ENCODE assay signal across 8 cellular contexts in genomic region chr13:65966991-65967451, GRCh38.
DNase-seq lines count a peak whose midpoint lies in the region; ATAC-seq and TF ChIP-seq lines count a peak whose summit lies in the region.

No MANE protein-coding gene starts in this region.

- intact Hi-C loops in left lung (cut with DNase I), result no loop called here
- intact Hi-C loops in transverse colon (cut with DNase I; ENCODE audit: low total_unique reads), result no loop called here

- no CpG with 5 or more reads among the region's 3 CpGs for WGBS in neuronal stem cell (ENCODE audit: extremely low coverage in 2 of 2, insufficient read length in 2 of 2, insufficient replicate concordance in 1 of 2), 2 donors
- WGBS in transverse colon (ENCODE audit: low coverage in 1 of 2), 2 donors, result 50 to 69% methylated on average over 3 of the region's 3 CpGs

- no peak overlapping the region for H2BK5ac ChIP-seq in neuronal stem cell (ENCODE audit: low read length)

- no peak overlapping the region for H3K14ac ChIP-seq in neuronal stem cell (ENCODE audit: low read length)

- H3K4me3 ChIP-seq in NB4 (ENCODE audit: low read depth, low read length) (no peak overlapping the region), brain microvascular endothelial cell (ENCODE audit: low read depth, low read length) (no peak overlapping the region), neuronal stem cell (ENCODE audit: low read length in 2 of 2) (no peak overlapping the region), left lung (no peak overlapping the region), transverse colon (no peak overlapping the region)

- H3K4me2 ChIP-seq in neuronal stem cell (ENCODE audit: insufficient read depth, low read length, poor library complexity, severe bottlenecking), result no peak overlapping the region

- peaks cover 0 to 2% of the 10 kb centered on the region in 2 donors for H3K9me3 ChIP-seq in neuronal stem cell (replicated peaks in 1 of 2; ENCODE audit: control insufficient read depth in 2 of 2, insufficient read depth in 1 of 2, low read depth in 1 of 2, low read length in 2 of 2)
- H3K9me3 ChIP-seq in left lung, result no peaks in the 10 kb centered on the region
- H3K9me3 ChIP-seq in transverse colon, result no peaks in the 10 kb centered on the region

- no peak overlapping the region for H2BK12ac ChIP-seq in neuronal stem cell (ENCODE audit: low read length)

- peak overlapping the region; percentile 51 for H2AFZ ChIP-seq in neuronal stem cell (ENCODE audit: low read length)

- no peak overlapping the region for H3K18ac ChIP-seq in neuronal stem cell (ENCODE audit: low read length)

- no peak overlapping the region for H3K9ac ChIP-seq in neuronal stem cell (ENCODE audit: low read depth, low read length, poor library complexity)

- H4K91ac ChIP-seq in neuronal stem cell (ENCODE audit: low read depth, low read length, poor library complexity), result no peak overlapping the region

- no peak overlapping the region for H4K8ac ChIP-seq in neuronal stem cell (ENCODE audit: low read depth, low read length)

- H3K36me3 Mint-ChIP-seq in activated T-cell treated with anti-CD3 and anti-CD28 coated beads, Interleukin-2, amount 50 U/mL, for 4 hours (ENCODE audit: insufficient read depth), result no peaks in the 10 kb centered on the region

- no peak overlapping the region for H3K23ac ChIP-seq in neuronal stem cell (ENCODE audit: low read depth, low read length, poor library complexity)

- H3K4me1 ChIP-seq in neuronal stem cell (ENCODE audit: control insufficient read depth in 2 of 2, insufficient read depth in 1 of 2, low read depth in 1 of 2, low read length in 2 of 2) (peaks cover 0 to 4% of the 10 kb centered on the region in 2 donors), left lung (no peaks in the 10 kb centered on the region), transverse colon (no peaks in the 10 kb centered on the region)

- no peaks in the 10 kb centered on the region for H3K27me3 ChIP-seq in brain microvascular endothelial cell (replicated peaks)
- H3K27me3 ChIP-seq in neuronal stem cell (ENCODE audit: control insufficient read depth in 3 of 3, insufficient read depth in 3 of 3, low read depth in 1 of 3, low read length in 3 of 3), result no peaks in the 10 kb centered on the region
- H3K27me3 ChIP-seq in left lung, result no peaks in the 10 kb centered on the region
- no peaks in the 10 kb centered on the region for H3K27me3 ChIP-seq in transverse colon

- no peaks in the 10 kb centered on the region for H3K4me1 Mint-ChIP-seq in activated T-cell treated with anti-CD3 and anti-CD28 coated beads, Interleukin-2, amount 50 U/mL, for 4 hours (ENCODE audit: low read depth)

- ATAC-seq in GM18858 (IDR thresholded peaks at IDR 0.05; ENCODE audit: unreplicated experiment) (peak; percentile 53), left lung (no peak)
- no peak for ATAC-seq in activated T-cell treated with anti-CD3 and anti-CD28 coated beads, Interleukin-2, amount 50 U/mL, for 4 hours

- TF ChIP-seq EP300 in transverse colon (IDR thresholded peaks at IDR 0.05; ENCODE audit: low read depth), result no peak

- no peak overlapping the region for H2BK15ac ChIP-seq in neuronal stem cell (ENCODE audit: low read length)

- H3K27me3 Mint-ChIP-seq in activated T-cell treated with anti-CD3 and anti-CD28 coated beads, Interleukin-2, amount 50 U/mL, for 4 hours (ENCODE audit: low read depth), result no peaks in the 10 kb centered on the region

- no peaks in the 10 kb centered on the region for H3K79me1 ChIP-seq in neuronal stem cell (ENCODE audit: low read depth, low read length)

- peak; percentile 33 for TF ChIP-seq CTCF in NB4 (IDR thresholded peaks at IDR 0.05; ENCODE audit: low read depth, low read length)
- peak; percentile 59 for TF ChIP-seq CTCF in brain microvascular endothelial cell (IDR thresholded peaks at IDR 0.05; ENCODE audit: low read depth, low read length, missing control alignments)
- no peak for TF ChIP-seq CTCF in left lung (IDR thresholded peaks at IDR 0.05)
- TF ChIP-seq CTCF in transverse colon (IDR thresholded peaks at IDR 0.05), result no peak

- no peak overlapping the region for H2AK5ac ChIP-seq in neuronal stem cell (ENCODE audit: low read depth, low read length)

- peaks cover 9% of the 10 kb centered on the region for H3K9me3 Mint-ChIP-seq in activated T-cell treated with anti-CD3 and anti-CD28 coated beads, Interleukin-2, amount 50 U/mL, for 4 hours

- no peak overlapping the region for H3K4me3 Mint-ChIP-seq in activated T-cell treated with anti-CD3 and anti-CD28 coated beads, Interleukin-2, amount 50 U/mL, for 4 hours

- DNase-seq in NB4 (ENCODE audit: low read depth) (peak; percentile 65), brain microvascular endothelial cell (peak; percentile 55), neuronal stem cell (ENCODE audit: low spot score) (no peak), left lung (no peak), NCI-H446 (lab: John Stamatoyannopoulos, UW) (no peak), transverse colon (no peak)
- no peak for DNase-seq in activated T-cell treated with anti-CD3 and anti-CD28 coated beads, Interleukin-2, amount 50 U/mL, for 4 hours

- in situ Hi-C loops in brain microvascular endothelial cell (cut with HindIII; ENCODE audit: low pct_ligation_motif_present, low sequenced_read_pairs), result no loop called here
- in situ Hi-C loops in transverse colon (cut with MboI; ENCODE audit: low pct_ligation_motif_present in 1 of 4, low pct_unique_long_range_greater_than_20kb in 1 of 4, low sequenced_read_pairs in 3 of 4), result no loop called here

- H3K36me3 ChIP-seq in brain microvascular endothelial cell (replicated peaks) (no peaks in the 10 kb centered on the region), neuronal stem cell (replicated peaks in 1 of 2; ENCODE audit: control insufficient read depth in 2 of 2, insufficient read depth in 2 of 2, low read length in 2 of 2) (no peaks in the 10 kb centered on the region), left lung (no peaks in the 10 kb centered on the region), transverse colon (no peaks in the 10 kb centered on the region)

- TF ChIP-seq POLR2A in NB4 (IDR thresholded peaks at IDR 0.05; ENCODE audit: extremely low read depth, insufficient read length) (no peak), transverse colon (IDR thresholded peaks at IDR 0.05) (no peak)

- H2BK120ac ChIP-seq in neuronal stem cell (ENCODE audit: low read depth, low read length), result no peak overlapping the region

- H3K27ac ChIP-seq in brain microvascular endothelial cell (no peak overlapping the region), neuronal stem cell (replicated peaks; ENCODE audit: low read length) (no peak overlapping the region), left lung (no peak overlapping the region), transverse colon (no peak overlapping the region)

- no peak overlapping the region for H3K4ac ChIP-seq in neuronal stem cell (ENCODE audit: low read length)

Comparison
In these comparisons a context has a peak if more than half of its experiments do, and no peak if none do; other contexts are left out.
1. DNase-seq: peak in NB4 (single experiment) and brain microvascular endothelial cell (single experiment); none in neuronal stem cell (single experiment), activated T-cell treated with anti-CD3 and anti-CD28 coated beads, Interleukin-2, amount 50 U/mL, for 4 hours (single experiment), left lung (0 of 2), NCI-H446 (0 of 2) and transverse colon (single experiment).
2. CTCF ChIP-seq: peak in NB4 (single experiment) and brain microvascular endothelial cell (single experiment); none in left lung (0 of 2) and transverse colon (0 of 5).